ENCODE assay signal across 8 cellular contexts in genomic region chr22:38700789-38701628, GRCh38. TPM values are rescaled to one million over a fixed set of nuclear protein-coding genes. Genes with fewer than 3 reads are reported as not detected.
A peak's percentile ranks its signal among the peaks of the same experiment; 100 is the strongest.
DNase-seq lines count a peak whose midpoint lies in the region; ATAC-seq lines count a peak whose summit lies in the region.

TSS of gene JOSD1 (minus strand) at chr22:38700943. CDS start at chr22:38699987, 956 bp downstream.

- DNase-seq in AG20443 (ENCODE audit: low spot score) (peak; percentile 95), GM19238 (ENCODE audit: insufficient read length, low spot score) (peak; percentile 87), NCI-H748 (lab: John Stamatoyannopoulos, UW; ENCODE audit: unreplicated experiment) (peak; percentile 92), dedifferentiated amniotic fluid mesenchymal stem cell (ENCODE audit: extremely low spot score) (peak; percentile 82), left lobe of liver (ENCODE audit: low spot score) (peak; percentile 97)
- peak; percentile 97 for DNase-seq in activated CD4-positive, alpha-beta T cell treated with anti-CD3 and anti-CD28 coated beads, Interleukin-2, amount 50 U/mL, for 4 hours
- DNase-seq in stimulated activated CD4-positive, alpha-beta T cell treated with anti-CD3 and anti-CD28 coated beads, Interleukin-2, amount 100 ng/mL, for 24 hours: peak; percentile 97 to 99

- ATAC-seq in HG03469 (IDR thresholded peaks at IDR 0.05; ENCODE audit: unreplicated experiment) (peak; percentile 21), left lobe of liver (peak; percentile 69)

RNA-seq across cellular contexts. Expression of gene JOSD1, which starts in this region (rescaled TPM):
- total RNA-seq in left lobe of liver: 16.6 TPM

Comparison
In these comparisons a context has a peak if more than half of its experiments do, and no peak if none do; other contexts are left out.
1. Peak in every context shown above with its lines: DNase-seq and ATAC-seq.